Comparison of ENCODE assay signal across 18 cellular contexts in genomic region chr6:46276571-46277142, GRCh38.
"Had no signal": no experiment of that assay in that cellular context is flagged by ENCODE, and none has a peak within 500 bp of the region (broad histone marks: within the 10 kb centered on the region; RNA-seq: fewer than 3 reads in every experiment).

No MANE protein-coding gene starts in this region.

- DNase-seq: effector CD8-positive, alpha-beta T cell; heart right ventricle; islet precursor cell; left ventricle myocardium inferior; lower lobe of right lung; mesenchymal stem cell; naive B cell; nephron progenitor cell; small intestine; stimulated activated CD4-positive, alpha-beta T cell treated with anti-CD3 and anti-CD28 coated beads, Interleukin-12 subunit alpha, Interleukin-12 subunit beta, amount 100 ng/mL, for 4 hours; stimulated activated naive CD4-positive, alpha-beta T cell treated with Interleukin-2 at 50 U/mL for 16 hours; testis; upper lobe of right lung had no signal

- ATAC-seq: lower lobe of right lung, upper lobe of right lung had no signal

- H3K36me3 ChIP-seq: heart right ventricle, left ventricle myocardium inferior, lower lobe of right lung, right atrium auricular region, tibial nerve, upper lobe of right lung, vagina had no signal

- H3K27ac ChIP-seq: coronary artery, heart right ventricle, left ventricle myocardium inferior, lower lobe of right lung, parathyroid adenoma, right atrium auricular region, testis, tibial nerve, upper lobe of right lung, vagina had no signal

- H3K4me3 ChIP-seq: coronary artery, heart right ventricle, left ventricle myocardium inferior, lower lobe of right lung, right atrium auricular region, testis, tibial nerve, upper lobe of right lung, vagina had no signal

- H3K27me3 ChIP-seq: heart right ventricle, right atrium auricular region, testis, tibial nerve, upper lobe of right lung, vagina had no signal

- H3K9ac ChIP-seq: parathyroid adenoma had no signal

- H3K4me1 ChIP-seq: lower lobe of right lung, parathyroid adenoma, testis, tibial nerve, upper lobe of right lung, vagina had no signal

- H3K79me2 ChIP-seq: parathyroid adenoma had no signal

- H3K9me3 ChIP-seq: heart right ventricle, left ventricle myocardium inferior, lower lobe of right lung, right atrium auricular region, testis, tibial nerve, upper lobe of right lung, vagina had no signal

- H2AFZ ChIP-seq: parathyroid adenoma had no signal
